ENCODE assay signal across 6 cellular contexts in genomic region chr12:52669941-52670340, GRCh38. TPM values are rescaled to one million over a fixed set of nuclear protein-coding genes. Genes with fewer than 3 reads are reported as not detected.
"Had no signal": no experiment of that assay in that cellular context is flagged by ENCODE, and none has a peak within 500 bp of the region (broad histone marks: within the 10 kb centered on the region; RNA-seq: fewer than 3 reads in every experiment).

No MANE protein-coding gene starts in this region.

RNA-seq across cellular contexts. Expression of gene KRT1, which starts 10.3 kb away (rescaled TPM):
- total RNA-seq: HepG2, HT-29, HT1080, IMR-90 had no signal
- polyA plus RNA-seq: HepG2, IMR-90, K562 had no signal

RNA-seq across cellular contexts. Expression of gene KRT2, which starts 17.9 kb away (rescaled TPM):
- total RNA-seq: HepG2, HT-29, HT1080, IMR-90 had no signal
- polyA plus RNA-seq: HepG2, IgD-negative memory B cell, IMR-90 had no signal

RNA-seq across cellular contexts. Expression of gene KRT77, which starts 33.4 kb away (rescaled TPM):
- total RNA-seq: HepG2, HT-29, HT1080, IMR-90, K562 had no signal
- polyA plus RNA-seq: HepG2, IgD-negative memory B cell, IMR-90, K562 had no signal

RNA-seq across cellular contexts. Expression of gene KRT73, which starts 51.6 kb away (rescaled TPM):
- total RNA-seq: HepG2, HT-29, HT1080, IMR-90 had no signal
- polyA plus RNA-seq: HepG2, IgD-negative memory B cell, IMR-90 had no signal
